ENCODE assay signal across 9 cellular contexts in the genomic region with DNA sequence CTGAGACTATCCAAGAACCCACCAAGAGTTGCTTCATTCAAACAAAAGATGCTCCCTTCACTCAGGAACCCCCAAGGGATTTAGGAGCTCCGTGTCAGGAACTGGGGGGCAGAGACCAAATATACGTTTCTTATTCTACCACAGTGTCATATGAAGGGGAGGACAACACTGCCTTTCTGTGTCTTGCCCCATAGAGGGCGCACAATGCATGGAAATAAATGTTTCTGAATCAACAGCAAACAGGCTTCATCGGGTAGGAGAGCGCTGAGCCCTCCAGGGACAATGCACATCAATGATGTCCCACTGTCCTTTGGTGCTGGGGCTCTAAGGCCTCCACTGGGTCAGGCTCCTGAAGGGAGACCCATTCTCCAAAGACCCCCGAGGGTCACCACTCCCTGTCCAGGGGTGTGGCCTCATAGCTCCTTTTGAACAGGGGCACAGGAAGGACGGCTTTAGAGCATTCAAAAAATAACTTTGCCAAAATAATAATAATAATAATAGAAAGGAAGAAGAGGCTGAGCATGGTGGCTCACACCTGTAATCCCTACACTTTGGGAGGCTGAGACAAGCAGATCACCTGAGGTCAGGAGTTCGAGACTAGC. TPM values are rescaled to one million over a fixed set of nuclear protein-coding genes. Genes with fewer than 3 reads are reported as not detected.
DNase-seq lines count a peak whose midpoint lies in the region; ATAC-seq, FAIRE-seq and TF ChIP-seq lines count a peak whose summit lies in the region.
"Had no signal": no experiment of that assay in that cellular context is flagged by ENCODE, and none has a peak within 500 bp of the region (broad histone marks: within the 10 kb centered on the region; RNA-seq: fewer than 3 reads in every experiment).

No MANE protein-coding gene starts in this region.

- FAIRE-seq in H1 (lab: Jason Lieb, UNC) = no peak

- dilution Hi-C loops in IMR-90 (cut with HindIII; ENCODE audit: low sequenced_read_pairs, unreplicated experiment) = no loop called here

- DNase-seq in Right ventricle myocardium superior = no peak
- DNase-seq in cardiac septum (ENCODE audit: low spot score) = no peak
- peak; percentile 13 for DNase-seq in IMR-90
- peak; percentile 56 for DNase-seq in RWPE1 (ENCODE audit: low spot score)
- DNase-seq in H1 (ENCODE audit: low read depth in 1 of 2, low spot score in 2 of 2) = peak in 1 of 2 experiments; percentile 48
- DNase-seq in middle frontal gyrus (ENCODE audit: extremely low spot score, low spot score) = peak; percentile 45
- no peak for DNase-seq in NCI-H187 (lab: John Stamatoyannopoulos, UW)

- H2BK15ac ChIP-seq in IMR-90 (ENCODE audit: low read depth, low read length) = no peak overlapping the region
- H2BK15ac ChIP-seq in H1 (ENCODE audit: low read length) = no peak overlapping the region

- intact Hi-C loops in Right ventricle myocardium superior (cut with DNase I) = loop anchor here (5.0 kb wide), 1 partner anchor 644 kb away; no protein-coding TSS in a partner anchor
- intact Hi-C loops in cardiac septum (cut with DNase I) = loop anchor here (5.0 kb wide), 1 partner anchor 639 kb away; no protein-coding TSS in a partner anchor
- intact Hi-C loops in IMR-90 (cut with micrococcal nuclease) = no loop called here

- H3K9ac ChIP-seq in IMR-90 (ENCODE audit: low read depth, low read length) = no peak overlapping the region
- no peak overlapping the region for H3K9ac ChIP-seq in H1 (replicated peaks in 1 of 4; ENCODE audit: extremely low read depth in 1 of 4, low read depth in 3 of 4, low read length in 3 of 4)

- H2BK5ac ChIP-seq in IMR-90 (ENCODE audit: low read depth, low read length, poor library complexity, severe bottlenecking) = no peak overlapping the region
- H2BK5ac ChIP-seq in H1 (ENCODE audit: low read depth, low read length) = no peak overlapping the region

- no peaks in the 10 kb centered on the region for H3K9me1 ChIP-seq in IMR-90 (ENCODE audit: insufficient read depth, low read length)

- TF ChIP-seq EP300 in H1 (IDR thresholded peaks at IDR 0.05; ENCODE audit: borderline replicate concordance in 1 of 2, low read depth in 2 of 2, low read length in 2 of 2) = no peak

- H3K23ac ChIP-seq in IMR-90 (ENCODE audit: low read depth, low read length) (no peak overlapping the region), H1 (ENCODE audit: insufficient read length) (no peak overlapping the region)

- H3K18ac ChIP-seq in IMR-90 (ENCODE audit: low read depth, low read length) (no peak overlapping the region), H1 (ENCODE audit: extremely low read depth, low read length) (no peak overlapping the region)

- no peak overlapping the region for H2AK5ac ChIP-seq in IMR-90 (ENCODE audit: low read depth, low read length)
- no peak overlapping the region for H2AK5ac ChIP-seq in H1 (ENCODE audit: low read depth, low read length)

- no CpG with 5 or more reads among the region's 8 CpGs for WGBS in IMR-90 (ENCODE audit: extremely low coverage in 2 of 2, insufficient read length in 1 of 2), 2 experiments
- WGBS in H1 (ENCODE audit: extremely low coverage in 1 of 2, insufficient coverage in 1 of 2, insufficient read length in 1 of 2, insufficient replicate concordance in 2 of 2, low coverage in 1 of 2, low lambda C conversion rate in 2 of 2, missing lambda C conversion rate in 1 of 2), 2 experiments = 50% methylated on average over 8 of the region's 8 CpGs; no CpG with 5 or more reads in 1 of the 2 experiments

- no peaks in the 10 kb centered on the region for H3K79me2 ChIP-seq in H1 (ENCODE audit: control insufficient read depth in 1 of 2, insufficient read depth in 2 of 2, low read length in 2 of 2)

- no peak overlapping the region for H4K8ac ChIP-seq in IMR-90 (ENCODE audit: low read depth in 2 of 2, low read length in 2 of 2)
- no peak overlapping the region for H4K8ac ChIP-seq in H1 (ENCODE audit: extremely low read depth, insufficient read depth, low read length)

- no peak overlapping the region for H2AFZ ChIP-seq in IMR-90 (replicated peaks; ENCODE audit: low read length, poor library complexity)
- no peak overlapping the region for H2AFZ ChIP-seq in H1 (ENCODE audit: low read length)

- H3K36me3 ChIP-seq in IMR-90 (ENCODE audit: control insufficient read depth, insufficient read depth, low read length) (no peaks in the 10 kb centered on the region), H1 (ENCODE audit: control insufficient read depth in 2 of 4, insufficient read depth in 4 of 4, low read length in 3 of 4) (no peaks in the 10 kb centered on the region; a peak in 1 of 8 replicates)

- BruUV-seq in IMR-90 (replicated peaks; lab: Mats Ljungman, UMichigan) = no TSS peak

- no peak overlapping the region for H3K4me3 ChIP-seq in IMR-90 (ENCODE audit: insufficient read depth, low read depth, low read length)
- no peak overlapping the region for H3K4me3 ChIP-seq in H1 (ENCODE audit: extremely low read depth in 1 of 4, insufficient read depth in 2 of 4, low read depth in 3 of 4, low read length in 4 of 4)

- CTCF ChIA-PET in IMR-90 (lab: Yijun Ruan, JAX) = no interaction called here
- CTCF ChIA-PET in RWPE1 (lab: Yijun Ruan, JAX) = interaction anchor here (0.5 to 3.1 kb wide), 17 partner anchors 11 to 1373 kb away, joined by 3 to 13 read pairs (median 4); no protein-coding TSS in a partner anchor
- CTCF ChIA-PET in H1 (lab: Charles Lee; ENCODE audit: partially characterized antibody) = interaction anchor here (0.7 to 3.4 kb wide), 36 partner anchors 8 to 1248 kb away, joined by 3 to 27 read pairs (median 4); no protein-coding TSS in a partner anchor

- TF ChIP-seq POLR2A in IMR-90 (IDR thresholded peaks at IDR 0.05; ENCODE audit: low read depth, low read length) (no peak), H1 (IDR thresholded peaks at IDR 0.05; ENCODE audit: control extremely low read depth in 1 of 2, low read depth in 2 of 2, low read length in 2 of 2) (no peak)

- POLR2A ChIA-PET in IMR-90 (lab: Charles Lee; ENCODE audit: unreplicated experiment) = no interaction called here
- POLR2A ChIA-PET in RWPE1 (lab: Yijun Ruan, JAX; ENCODE audit: low non-redundant PET) = no interaction called here
- POLR2A ChIA-PET in H1 (lab: Charles Lee; ENCODE audit: partially characterized antibody) = no interaction called here

- TF ChIP-seq RAD21 in IMR-90 (IDR thresholded peaks at IDR 0.05; ENCODE audit: low read length) = peak; percentile 46
- peak; percentile 65 to 76 for TF ChIP-seq RAD21 in H1 (IDR thresholded peaks at IDR 0.05 in 1 of 2, conservative IDR thresholded peaks at IDR 0.05 in 1 of 2; ENCODE audit: low read depth in 2 of 2, low read length in 2 of 2)

- H3K14ac ChIP-seq in IMR-90 (replicated peaks; ENCODE audit: low read depth, low read length) = no peak overlapping the region
- no peak overlapping the region for H3K14ac ChIP-seq in H1 (ENCODE audit: insufficient read length)

- peak; percentile 32 for TF ChIP-seq CTCF in IMR-90 (conservative IDR thresholded peaks at IDR 0.05; ENCODE audit: low read depth, low read length)
- TF ChIP-seq CTCF in RWPE1 (conservative IDR thresholded peaks at IDR 0.05; ENCODE audit: low read depth) = peak; percentile 70
- TF ChIP-seq CTCF in H1 (IDR thresholded peaks at IDR 0.05; ENCODE audit: control extremely low read depth in 1 of 3, insufficient read depth in 1 of 3, low read depth in 1 of 3, low read length in 3 of 3) = peak; percentile 11 to 88 (median 65)

- H3K23me2 ChIP-seq in H1 (ENCODE audit: low read depth, low read length) = no peaks in the 10 kb centered on the region

- in situ Hi-C loops in IMR-90 (cut with MboI; ENCODE audit: low sequenced_read_pairs) = no loop called here

- H2BK120ac ChIP-seq in IMR-90 (ENCODE audit: low read depth, low read length) (no peak overlapping the region), H1 (replicated peaks; ENCODE audit: low read depth, low read length) (no peak overlapping the region)

- no peaks in the 10 kb centered on the region for H3K27me3 ChIP-seq in IMR-90 (ENCODE audit: control insufficient read depth, insufficient read depth, low read length)
- no peaks in the 10 kb centered on the region; a peak in 1 of 7 replicates for H3K27me3 ChIP-seq in H1 (replicated peaks in 1 of 4; ENCODE audit: control insufficient read depth in 3 of 4, extremely low read depth in 1 of 4, insufficient read depth in 3 of 4, low read length in 3 of 4)

- no peak overlapping the region for H3K27ac ChIP-seq in IMR-90 (ENCODE audit: insufficient read depth, low read length)
- H3K27ac ChIP-seq in RWPE1 = no peak overlapping the region
- no peak overlapping the region for H3K27ac ChIP-seq in H1 (ENCODE audit: low read depth, low read length)

- H2BK20ac ChIP-seq in IMR-90 (ENCODE audit: low read depth, low read length) (no peak overlapping the region), H1 (ENCODE audit: low read length) (no peak overlapping the region)

- no peak overlapping the region for H3K4me2 ChIP-seq in IMR-90 (ENCODE audit: low read depth, low read length)
- no peak overlapping the region for H3K4me2 ChIP-seq in H1 (ENCODE audit: insufficient read depth in 1 of 2, low read depth in 2 of 2, low read length in 2 of 2)

- H3K4ac ChIP-seq in IMR-90 (ENCODE audit: low read depth, low read length) = no peak overlapping the region
- H3K4ac ChIP-seq in H1 (replicated peaks; ENCODE audit: insufficient read length, low read depth, low read length) = no peak overlapping the region

- H4K91ac ChIP-seq in IMR-90 (ENCODE audit: insufficient read depth, low read depth, low read length) (no peak overlapping the region), H1 (replicated peaks; ENCODE audit: insufficient read length, low read length) (no peak overlapping the region)

- H3K79me1 ChIP-seq in IMR-90 (ENCODE audit: low read depth in 1 of 2, low read length in 2 of 2) = no peaks in the 10 kb centered on the region
- H3K79me1 ChIP-seq in H1 (ENCODE audit: low read depth, low read length) = no peaks in the 10 kb centered on the region

- H3K56ac ChIP-seq in IMR-90 (ENCODE audit: extremely low read depth, insufficient read depth, low read length) = no peak overlapping the region
- H3K56ac ChIP-seq in H1 (replicated peaks; ENCODE audit: insufficient read length, low read depth, low read length) = no peak overlapping the region

- H3K9me3 ChIP-seq in IMR-90 (ENCODE audit: control insufficient read depth, insufficient read depth, low read length) (peaks cover 17% of the 10 kb centered on the region), H1 (ENCODE audit: insufficient read depth in 2 of 2, low read depth in 1 of 2, low read length in 1 of 2) (no peaks in the 10 kb centered on the region)

- H2BK12ac ChIP-seq in H1 (ENCODE audit: low read depth, low read length) = no peak overlapping the region

- H4K20me1 ChIP-seq in IMR-90 (ENCODE audit: insufficient read depth, low read length) (no peaks in the 10 kb centered on the region), H1 (replicated peaks in 1 of 2; ENCODE audit: control insufficient read depth in 1 of 2, insufficient read depth in 2 of 2, low read length in 2 of 2) (no peaks in the 10 kb centered on the region)

- ATAC-seq in Right ventricle myocardium superior (ENCODE audit: poor library complexity) = peak; percentile 70
- ATAC-seq in GM21786 (IDR thresholded peaks at IDR 0.05; ENCODE audit: unreplicated experiment) = peak; percentile 79
- peak; percentile 79 for ATAC-seq in IMR-90 (ENCODE audit: low read depth)

- H4K5ac ChIP-seq in IMR-90 (ENCODE audit: low read depth, low read length) (no peak overlapping the region), H1 (ENCODE audit: insufficient read length, low read depth, low read length) (no peak overlapping the region)

- no peak overlapping the region for H2AK9ac ChIP-seq in IMR-90 (replicated peaks; ENCODE audit: low read depth, low read length, poor library complexity)

- H3K4me1 ChIP-seq in IMR-90 (ENCODE audit: control insufficient read depth, insufficient read depth, low read length) = no peaks in the 10 kb centered on the region
- H3K4me1 ChIP-seq in H1 (replicated peaks in 1 of 4; ENCODE audit: control insufficient read depth in 3 of 4, insufficient read depth in 4 of 4, low read length in 3 of 4) = no peaks in the 10 kb centered on the region

RNA-seq across cellular contexts. Expression of a gene that starts 31.1 kb away (rescaled TPM):
- total RNA-seq in Right ventricle myocardium superior = 0.40 TPM
- total RNA-seq in cardiac septum = not detected
- not detected in 2 replicates for total RNA-seq in IMR-90 (2012; rRNA removed)
- not detected in 2 replicates for polyA plus RNA-seq in IMR-90 (2012; rRNA removed)
- polyA plus RNA-seq in IMR-90 (2012; cell fraction: cytosol; rRNA removed) = not detected in 2 replicates
- polyA plus RNA-seq in IMR-90 (2012; cell fraction: nucleus; rRNA removed; ENCODE audit: low replicate concordance) = not detected in 2 replicates
- total RNA-seq in H1 (2021; fragmentation: NEBNext Ultra II Directional; extraction: Animal tissue kit (Norgen Biotek cat#: 25700)) = not detected in 2 replicates
- polyA plus RNA-seq in H1 (2011; rRNA removed) = not detected in 2 replicates
- polyA plus RNA-seq in H1 (2011; cell fraction: cytosol; rRNA removed) = not detected
- polyA plus RNA-seq in H1 (2011; cell fraction: nucleus; rRNA removed) = not detected
- polyA plus RNA-seq in H1 (2012, experiment 1 of 2) = not detected in 4 replicates
- polyA plus RNA-seq in H1 (2012, experiment 2 of 2) = not detected
- polyA plus RNA-seq in H1 (2013, experiment 1 of 2) = not detected
- polyA plus RNA-seq in H1 (2013, experiment 2 of 2) = not detected
- polyA minus RNA-seq in H1 (2011; rRNA and poly(A)+ RNA removed) = not detected in 2 replicates
- polyA minus RNA-seq in H1 (2011; cell fraction: cytosol; rRNA and poly(A)+ RNA removed) = not detected
- polyA minus RNA-seq in H1 (2011; cell fraction: nucleus; rRNA and poly(A)+ RNA removed) = not detected
- total RNA-seq: mononuclear cell had no signal

Comparison
In these comparisons a context has a peak if more than half of its experiments do, and no peak if none do; other contexts are left out.
1. DNase-seq: peak in IMR-90 (single experiment), RWPE1 (single experiment) and middle frontal gyrus (single experiment); none in Right ventricle myocardium superior (single experiment), cardiac septum (single experiment) and NCI-H187 (0 of 2).
2. Peak in every context shown above with its lines, with median percentiles within 50 percentile points of each other: ATAC-seq and CTCF ChIP-seq.